ENCODE assay signal across 17 cellular contexts in genomic region chr20:59631751-59632380, GRCh38. TPM values are rescaled to one million over a fixed set of nuclear protein-coding genes. Genes with fewer than 3 reads are reported as not detected.
"Had no signal": no experiment of that assay in that cellular context is flagged by ENCODE, and none has a peak within 500 bp of the region (broad histone marks: within the 10 kb centered on the region; RNA-seq: fewer than 3 reads in every experiment).

No MANE protein-coding gene starts in this region.

- H3K9me3 Mint-ChIP-seq: activated naive CD8-positive, alpha-beta T cell treated with anti-CD3 and anti-CD28 coated beads for 36 hours; activated T-cell treated with anti-CD3 and anti-CD28 coated beads, Interleukin-2, amount 50 U/mL, for 72 hours; stimulated activated naive CD8-positive, alpha-beta T cell treated with anti-CD3 and anti-CD28 coated beads, Interleukin-15, amount 100 ng/mL, for 72 hours had no signal

- H3K27me3 ChIP-seq: colonic mucosa, right atrium auricular region, testis had no signal

- H3K36me3 Mint-ChIP-seq: activated naive CD8-positive, alpha-beta T cell treated with anti-CD3 and anti-CD28 coated beads for 36 hours had no signal

- H3K27me3 Mint-ChIP-seq: stimulated activated naive CD8-positive, alpha-beta T cell treated with anti-CD3 and anti-CD28 coated beads, Interleukin-15, amount 100 ng/mL, for 72 hours had no signal

- DNase-seq: activated CD4-positive, alpha-beta T cell treated with anti-CD3 and anti-CD28 coated beads, Interleukin-2, amount 50 U/mL, for 1 hour; activated naive CD8-positive, alpha-beta T cell treated with anti-CD3 and anti-CD28 coated beads for 36 hours; activated T-cell treated with anti-CD3 and anti-CD28 coated beads, Interleukin-2, amount 50 U/mL, for 72 hours; amniotic stem cell; central memory CD4-positive, alpha-beta T cell; colonic mucosa; kidney; left ventricle myocardium inferior; stimulated activated CD4-positive, alpha-beta T cell treated with anti-CD3 and anti-CD28 coated beads, Interleukin-15, amount 100 ng/mL, for 24 hours; stimulated activated CD4-positive, alpha-beta T cell treated with anti-CD3 and anti-CD28 coated beads, Interleukin-2, amount 100 ng/mL, for 48 hours; stimulated activated naive CD8-positive, alpha-beta T cell treated with anti-CD3 and anti-CD28 coated beads, Interleukin-15, amount 100 ng/mL, for 72 hours; T1000; testis had no signal

- H3K36me3 ChIP-seq: colonic mucosa, left ventricle myocardium inferior, prostate gland, right atrium auricular region had no signal

- ATAC-seq: activated T-cell treated with anti-CD3 and anti-CD28 coated beads, Interleukin-2, amount 50 U/mL, for 72 hours; stimulated activated naive CD8-positive, alpha-beta T cell treated with anti-CD3 and anti-CD28 coated beads, Interleukin-15, amount 100 ng/mL, for 72 hours had no signal

- H3K27ac ChIP-seq: colonic mucosa, left ventricle myocardium inferior, prostate gland, right atrium auricular region, skin epidermis, testis had no signal

- H3K4me3 ChIP-seq: colonic mucosa, left ventricle myocardium inferior, prostate gland, right atrium auricular region, skin epidermis, testis had no signal

- H3K27ac Mint-ChIP-seq: activated naive CD8-positive, alpha-beta T cell treated with anti-CD3 and anti-CD28 coated beads for 36 hours; activated T-cell treated with anti-CD3 and anti-CD28 coated beads, Interleukin-2, amount 50 U/mL, for 72 hours; stimulated activated naive CD8-positive, alpha-beta T cell treated with anti-CD3 and anti-CD28 coated beads, Interleukin-15, amount 100 ng/mL, for 72 hours had no signal

- H3K4me3 Mint-ChIP-seq: activated naive CD8-positive, alpha-beta T cell treated with anti-CD3 and anti-CD28 coated beads for 36 hours; activated T-cell treated with anti-CD3 and anti-CD28 coated beads, Interleukin-2, amount 50 U/mL, for 72 hours; stimulated activated naive CD8-positive, alpha-beta T cell treated with anti-CD3 and anti-CD28 coated beads, Interleukin-15, amount 100 ng/mL, for 72 hours had no signal

- H3K4me1 Mint-ChIP-seq: activated naive CD8-positive, alpha-beta T cell treated with anti-CD3 and anti-CD28 coated beads for 36 hours; stimulated activated naive CD8-positive, alpha-beta T cell treated with anti-CD3 and anti-CD28 coated beads, Interleukin-15, amount 100 ng/mL, for 72 hours had no signal

- H3K9me3 ChIP-seq: colonic mucosa, left ventricle myocardium inferior, prostate gland, right atrium auricular region, testis had no signal

- H3K4me1 ChIP-seq: colonic mucosa, prostate gland, testis had no signal

RNA-seq across cellular contexts. Expression of gene PHACTR3, which starts 27.5 kb away (rescaled TPM):
- total RNA-seq: activated naive CD8-positive, alpha-beta T cell treated with anti-CD3 and anti-CD28 coated beads for 36 hours; activated T-cell treated with anti-CD3 and anti-CD28 coated beads, Interleukin-2, amount 50 U/mL, for 72 hours; T-helper 1 cell treated with Interleukin-12 subunit alpha and Interleukin-12 subunit beta and Interleukin-4 antibody, amounts not matched to agents 30 ng/mL and 1 ng/mL, for 36 hours had no signal
